ENCODE assay signal across 1 cellular context in the genomic region with DNA sequence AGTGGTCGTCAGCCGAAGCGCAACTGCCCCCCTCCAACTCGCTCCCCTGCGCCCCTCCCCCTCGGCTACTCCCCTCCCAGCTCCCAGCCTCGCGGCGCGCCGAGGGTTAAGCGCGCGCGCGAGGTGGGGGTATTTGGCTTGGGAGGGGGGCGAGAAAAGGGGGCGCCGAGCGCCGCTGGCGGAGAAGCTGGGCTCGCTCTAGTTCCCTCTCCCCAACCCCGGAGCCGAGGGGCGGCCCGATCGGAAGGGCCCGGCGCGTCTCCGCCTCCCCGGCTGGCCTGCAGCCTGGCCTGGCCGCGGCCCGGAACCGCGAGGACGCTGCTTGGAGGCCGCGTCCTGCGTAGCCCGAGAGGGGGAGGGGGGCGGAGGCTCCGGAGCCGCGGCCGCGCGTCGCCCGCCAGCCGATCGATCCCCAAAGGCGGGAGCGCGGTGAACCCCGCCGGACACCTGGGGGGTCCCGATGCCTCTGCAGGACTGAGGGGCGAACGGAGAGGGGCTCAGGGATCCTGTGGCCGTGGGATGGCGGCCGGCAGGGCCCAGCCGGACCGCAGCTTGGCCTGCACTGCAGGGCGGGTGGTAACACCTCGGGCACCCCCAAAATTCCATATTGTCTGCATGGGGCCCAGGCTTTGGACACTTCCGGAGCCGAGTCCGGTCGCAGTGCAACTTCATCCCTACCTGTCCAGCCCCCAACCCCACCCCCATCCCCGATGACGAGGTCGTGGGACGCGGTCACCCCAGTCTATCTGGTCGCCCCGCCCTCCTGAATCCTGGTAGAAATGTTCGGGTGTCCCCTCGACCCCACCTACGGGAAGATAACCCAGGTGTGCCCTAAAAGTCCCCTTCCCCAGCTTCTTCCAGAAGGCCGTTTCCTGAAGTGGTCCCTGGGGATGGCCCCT.
TF ChIP-seq lines count a peak whose summit lies in the region.

No MANE protein-coding gene starts in this region.

TF ChIP-seq in GM12878, 131 proteins besides CTCF, POLR2A, EP300 and RAD21:
- no peak for TF ChIP-seq CBX3 (IDR thresholded peaks at IDR 0.05; ENCODE audit: borderline replicate concordance, low read depth)
- TF ChIP-seq MAX (IDR thresholded peaks at IDR 0.05; ENCODE audit: low read depth, low read length) = no peak
- no peak for TF ChIP-seq YBX1 (IDR thresholded peaks at IDR 0.05)
- TF ChIP-seq BMI1 (IDR thresholded peaks at IDR 0.05; ENCODE audit: borderline replicate concordance) = no peak
- TF ChIP-seq STAT3 (IDR thresholded peaks at IDR 0.05; ENCODE audit: low read depth, low read length) = no peak
- TF ChIP-seq CBX5 (IDR thresholded peaks at IDR 0.05; ENCODE audit: low read depth) = no peak
- no peak for TF ChIP-seq STAT1 (conservative IDR thresholded peaks at IDR 0.05)
- peak; percentile 65 for TF ChIP-seq HDAC6 (IDR thresholded peaks at IDR 0.05; ENCODE audit: unreplicated experiment)
- TF ChIP-seq ZZZ3 (IDR thresholded peaks at IDR 0.05; ENCODE audit: control insufficient read depth, insufficient read length, low read depth) = no peak
- TF ChIP-seq SRF (IDR thresholded peaks at IDR 0.05; ENCODE audit: low read depth in 2 of 2, low read length in 2 of 2) = no peak
- peak; percentile 50; the same call in 1 of the 2 replicates for TF ChIP-seq LARP7 (IDR thresholded peaks at IDR 0.05)
- no peak for TF ChIP-seq SMAD5 (IDR thresholded peaks at IDR 0.05; ENCODE audit: low read depth)
- no peak for TF ChIP-seq PKNOX1 (IDR thresholded peaks at IDR 0.05)
- TF ChIP-seq POU2F2 (IDR thresholded peaks at IDR 0.05; ENCODE audit: borderline replicate concordance, low read depth, low read length) = no peak
- no peak for TF ChIP-seq HDGF (IDR thresholded peaks at IDR 0.05)
